In the genomic region with DNA sequence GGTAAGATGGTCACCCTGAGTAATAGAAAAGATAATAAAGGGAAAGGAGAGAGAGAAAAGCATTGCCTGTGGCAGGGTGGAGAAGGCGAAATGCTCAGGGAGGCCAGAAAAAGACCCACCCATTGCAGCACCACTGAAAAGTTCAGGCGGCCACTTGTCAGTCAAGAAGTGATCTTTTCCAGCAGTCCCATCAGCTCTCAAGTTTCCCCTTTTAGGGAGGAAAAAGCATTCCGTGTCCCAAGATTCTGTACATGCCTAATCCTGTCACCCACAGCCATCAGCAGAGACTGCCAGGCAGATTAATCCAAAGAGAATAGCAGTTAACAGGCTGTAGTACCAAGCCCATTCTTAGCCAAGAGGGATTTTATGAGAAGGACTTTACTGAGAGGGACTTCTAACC, we compare ENCODE assay signal across 18 cellular contexts. TPM values are rescaled to one million over a fixed set of nuclear protein-coding genes. Genes with fewer than 3 reads are reported as not detected.
A peak's percentile ranks its signal among the peaks of the same experiment; 100 is the strongest.
DNase-seq lines count a peak whose midpoint lies in the region; ATAC-seq and TF ChIP-seq lines count a peak whose summit lies in the region.
"Had no signal": no experiment of that assay in that cellular context is flagged by ENCODE, and none has a peak within 500 bp of the region (broad histone marks: within the 10 kb centered on the region; RNA-seq: fewer than 3 reads in every experiment).

No MANE protein-coding gene starts in this region.

- peak overlapping the region; percentile 69 for H3K4me3 Mint-ChIP-seq in T-helper 17 cell
- H3K4me3 Mint-ChIP-seq in type B pancreatic cell: peak overlapping the region; percentile 9

- no peak for TF ChIP-seq EP300 in gastroesophageal sphincter (IDR thresholded peaks at IDR 0.05)

- H3K27me3 ChIP-seq in heart right ventricle (no peaks in the 10 kb centered on the region), gastroesophageal sphincter (no peaks in the 10 kb centered on the region)
- H3K27me3 ChIP-seq: dorsolateral prefrontal cortex had no signal

- H3K27ac Mint-ChIP-seq in T-helper 17 cell (peak overlapping the region; percentile 79), type B pancreatic cell (peak overlapping the region; percentile 53)

- no peak for TF ChIP-seq POLR2A in gastroesophageal sphincter (IDR thresholded peaks at IDR 0.05)

- 52 to 78% methylated on average over 3 of the region's 3 CpGs for WGBS in heart right ventricle, 2 donors
- 57% methylated on average over 1 of the region's 3 CpGs; no CpG with 5 or more reads in 1 of the 2 donors for WGBS in gastroesophageal sphincter (ENCODE audit: low coverage in 1 of 2), 2 donors

- DNase-seq in heart right ventricle (no peak), cardiac septum (ENCODE audit: low spot score) (no peak), T-helper 17 cell (no peak), type B pancreatic cell (ENCODE audit: extremely low spot score, unreplicated experiment) (no peak), GF-D8 (lab: John Stamatoyannopoulos, UW) (no peak), NAMALWA (ENCODE audit: low spot score) (no peak)
- DNase-seq: activated CD4-positive, alpha-beta T cell treated with anti-CD3 and anti-CD28 coated beads, Interleukin-2, amount 50 U/mL, for 4 hours; activated effector memory CD4-positive, alpha-beta T cell treated with Interleukin-2 at 50 U/mL for 16 hours; DMS153; dorsolateral prefrontal cortex; left colon; NCI-H1417 treated with DMSO at 0.1 percent for 48 hours; psoas muscle; stimulated activated CD4-positive, alpha-beta T cell treated with anti-CD3 and anti-CD28 coated beads, Interleukin-15, amount 100 ng/mL, for 24 hours had no signal

- H3K9me3 Mint-ChIP-seq in type B pancreatic cell: no peaks in the 10 kb centered on the region

- H3K9me3 ChIP-seq in heart right ventricle (peaks cover 0 to 4% (median 0%) of the 10 kb centered on the region in 11 donors), T-helper 17 cell (ENCODE audit: control insufficient read depth, low read length, poor library complexity, severe bottlenecking) (no peaks in the 10 kb centered on the region), gastroesophageal sphincter (no peaks in the 10 kb centered on the region)
- H3K9me3 ChIP-seq: psoas muscle had no signal

- H3K4me3 ChIP-seq in heart right ventricle (no peak overlapping the region), gastroesophageal sphincter (no peak overlapping the region)
- H3K4me3 ChIP-seq: dorsolateral prefrontal cortex, psoas muscle had no signal

- H3K4me1 ChIP-seq in heart right ventricle: peaks cover 0 to 49% (median 8%) of the 10 kb centered on the region in 9 donors
- H3K4me1 ChIP-seq in gastroesophageal sphincter: peaks cover 12 to 76% (median 21%) of the 10 kb centered on the region in 3 donors

- H3K36me3 ChIP-seq in heart right ventricle (peaks cover 0 to 13% (median 0%) of the 10 kb centered on the region in 9 donors), gastroesophageal sphincter (peaks cover 0 to 19% of the 10 kb centered on the region in 2 donors)

- H3K36me3 Mint-ChIP-seq in T-helper 17 cell (ENCODE audit: low read depth): peaks cover 7% of the 10 kb centered on the region
- peaks cover 49% of the 10 kb centered on the region for H3K36me3 Mint-ChIP-seq in type B pancreatic cell

- intact Hi-C loops in heart right ventricle (cut with DNase I): loop anchor here in 1 of 10 donors (5.0 kb wide), 1 partner anchor 45 kb away; no protein-coding TSS in a partner anchor
- intact Hi-C loops in cardiac septum (cut with DNase I): no loop called here

- TF ChIP-seq CTCF in heart right ventricle (IDR thresholded peaks at IDR 0.05) (no peak), gastroesophageal sphincter (IDR thresholded peaks at IDR 0.05) (no peak), type B pancreatic cell (conservative IDR thresholded peaks at IDR 0.05) (no peak)

- ATAC-seq in heart right ventricle (no peak), T-helper 17 cell (no peak), gastroesophageal sphincter (no peak)
- ATAC-seq: left colon, psoas muscle, Right ventricle myocardium inferior had no signal

- peak overlapping the region in 6 of 10 donors; percentile 4 to 50 (median 30) for H3K27ac ChIP-seq in heart right ventricle
- peak overlapping the region in 3 of 4 donors; percentile 50 to 78 (median 64) for H3K27ac ChIP-seq in gastroesophageal sphincter
- H3K27ac ChIP-seq: dorsolateral prefrontal cortex, KMS-11, psoas muscle had no signal

- H3K27me3 Mint-ChIP-seq in T-helper 17 cell: no peaks in the 10 kb centered on the region
- H3K27me3 Mint-ChIP-seq in type B pancreatic cell: no peaks in the 10 kb centered on the region
- H3K27me3 Mint-ChIP-seq: brain had no signal

- peaks cover 33% of the 10 kb centered on the region for H3K4me1 Mint-ChIP-seq in T-helper 17 cell
- H3K4me1 Mint-ChIP-seq in type B pancreatic cell (ENCODE audit: unreplicated experiment): no peaks in the 10 kb centered on the region

RNA-seq across cellular contexts. Expression of a gene that starts 11.9 kb away (rescaled TPM):
- total RNA-seq in heart right ventricle (100 to 1,000 TPM; 120 to 221 (median 142) TPM), cardiac septum (64.4 TPM), T-helper 17 cell (100 to 1,000 TPM; 262 to 265 TPM), gastroesophageal sphincter (100 to 1,000 TPM; 175 to 273 (median 195) TPM), type B pancreatic cell (ENCODE audit: low replicate concordance) (99.8 and 174 TPM in 2 replicates)
- polyA plus RNA-seq in heart right ventricle: 10 to 100 TPM; 32.0 to 71.5 TPM
